Comparison of ENCODE assay signal across 17 cellular contexts in genomic region chr4:159278399-159278798, GRCh38.
DNase-seq lines count a peak whose midpoint lies in the region; ATAC-seq and TF ChIP-seq lines count a peak whose summit lies in the region.
"Had no signal": no experiment of that assay in that cellular context is flagged by ENCODE, and none has a peak within 500 bp of the region (broad histone marks: within the 10 kb centered on the region; RNA-seq: fewer than 3 reads in every experiment).

No MANE protein-coding gene starts in this region.

- H3K4me3 ChIP-seq in breast epithelium (no peak overlapping the region), cardiac muscle cell (no peak overlapping the region), smooth muscle cell (no peak overlapping the region), body of pancreas (no peak overlapping the region), aorta (ENCODE audit: low read length in 2 of 2) (no peak overlapping the region)
- H3K4me3 ChIP-seq: Peyer's patch had no signal

- no peaks in the 10 kb centered on the region for H3K9me3 Mint-ChIP-seq in MCF 10A (ENCODE audit: unreplicated experiment)
- H3K9me3 Mint-ChIP-seq: activated CD4-positive, alpha-beta T cell treated with anti-CD3 and anti-CD28 coated beads, Interleukin-2, amount 10 ng/mL, durations not matched to agents 24 days and 14 days; dendritic cell treated with granulocyte-macrophage colony-stimulating factor and Interleukin-4, amounts not matched to agents 40 ng/mL and 50 ng/mL, for 4 days had no signal

- BruUV-seq in MCF 10A (replicated peaks; lab: Mats Ljungman, UMichigan) = no TSS peak

- H3K4me1 ChIP-seq in breast epithelium (no peaks in the 10 kb centered on the region), cardiac muscle cell (ENCODE audit: low read depth) (peaks cover 24% of the 10 kb centered on the region), smooth muscle cell (ENCODE audit: low read depth) (peaks cover 17% of the 10 kb centered on the region), body of pancreas (peaks cover 31% of the 10 kb centered on the region), aorta (ENCODE audit: control insufficient read depth in 1 of 2, insufficient read depth in 2 of 2, low read length in 2 of 2) (no peaks in the 10 kb centered on the region)

- H3K27ac ChIP-seq in breast epithelium (no peak overlapping the region), cardiac muscle cell (peak overlapping the region; percentile 72), smooth muscle cell (ENCODE audit: low read depth) (peak overlapping the region; percentile 2), body of pancreas (no peak overlapping the region), aorta (ENCODE audit: low read depth in 1 of 2, low read length in 2 of 2) (no peak overlapping the region)
- H3K27ac ChIP-seq: Peyer's patch had no signal

- H3K9me3 ChIP-seq in breast epithelium (no peaks in the 10 kb centered on the region), cardiac muscle cell (ENCODE audit: low read depth) (no peaks in the 10 kb centered on the region), smooth muscle cell (replicated peaks; ENCODE audit: low read depth) (no peaks in the 10 kb centered on the region), body of pancreas (no peaks in the 10 kb centered on the region), aorta (ENCODE audit: control insufficient read depth, low read length) (no peaks in the 10 kb centered on the region)
- H3K9me3 ChIP-seq: Peyer's patch had no signal

- DNase-seq in MCF 10A (ENCODE audit: unreplicated experiment) = peak; percentile 26
- DNase-seq in breast epithelium (ENCODE audit: low spot score in 2 of 2) = no peak
- DNase-seq in NOMO-1 (lab: John Stamatoyannopoulos, UW; ENCODE audit: unreplicated experiment in 2 of 2) = peak; percentile 71 to 92
- DNase-seq in cardiac muscle cell (ENCODE audit: low read depth in 1 of 2, low spot score in 1 of 2) = peak in 1 of 2 donors; percentile 56
- no peak for DNase-seq in smooth muscle cell (lab: John Stamatoyannopoulos, UW; ENCODE audit: unreplicated experiment)
- no peak for DNase-seq in body of pancreas
- no peak for DNase-seq in aorta
- DNase-seq: 8988T; activated CD4-positive, alpha-beta T cell treated with anti-CD3 and anti-CD28 coated beads, Interleukin-2, amount 10 ng/mL, durations not matched to agents 24 days and 14 days; amniotic stem cell; COR-L47; NCI-H1105; Peyer's patch; stimulated activated CD4-positive, alpha-beta T cell treated with anti-CD3 and anti-CD28 coated beads, Interleukin-12 subunit alpha, Interleukin-12 subunit beta, amount 100 ng/mL, for 4 hours; T-helper 2 cell had no signal

- no peaks in the 10 kb centered on the region for H3F3A ChIP-seq in smooth muscle cell (ENCODE audit: low read depth)

- H3K27me3 ChIP-seq in breast epithelium (no peaks in the 10 kb centered on the region), cardiac muscle cell (no peaks in the 10 kb centered on the region), smooth muscle cell (ENCODE audit: low read depth) (no peaks in the 10 kb centered on the region), body of pancreas (no peaks in the 10 kb centered on the region), aorta (ENCODE audit: control insufficient read depth in 1 of 2, insufficient read depth in 2 of 2, low read length in 1 of 2) (no peaks in the 10 kb centered on the region)
- H3K27me3 ChIP-seq: Peyer's patch had no signal

- no peak overlapping the region for H3K9ac ChIP-seq in smooth muscle cell (ENCODE audit: low read depth)

- no peak overlapping the region for H3K4me2 ChIP-seq in smooth muscle cell

- TF ChIP-seq POLR2A in breast epithelium (IDR thresholded peaks at IDR 0.05) (no peak), body of pancreas (IDR thresholded peaks at IDR 0.05) (no peak)

- intact Hi-C loops in MCF 10A (cut with micrococcal nuclease) (no loop called here), breast epithelium (cut with DNase I; ENCODE audit: low total_unique reads) (no loop called here), body of pancreas (cut with DNase I) (no loop called here), aorta (cut with DNase I) (no loop called here)

- H4K20me1 ChIP-seq in smooth muscle cell (ENCODE audit: low read depth) = no peaks in the 10 kb centered on the region

- no peak overlapping the region for H2AFZ ChIP-seq in smooth muscle cell (ENCODE audit: low read depth)

- no peaks in the 10 kb centered on the region for H3K27me3 Mint-ChIP-seq in MCF 10A (ENCODE audit: insufficient read depth, unreplicated experiment)
- H3K27me3 Mint-ChIP-seq: activated CD4-positive, alpha-beta T cell treated with anti-CD3 and anti-CD28 coated beads, Interleukin-2, amount 10 ng/mL, durations not matched to agents 24 days and 14 days; dendritic cell treated with granulocyte-macrophage colony-stimulating factor and Interleukin-4, amounts not matched to agents 40 ng/mL and 50 ng/mL, for 4 days had no signal

- H3K4me1 Mint-ChIP-seq in MCF 10A (ENCODE audit: insufficient read depth, unreplicated experiment) = peaks cover 8% of the 10 kb centered on the region
- H3K4me1 Mint-ChIP-seq: activated CD4-positive, alpha-beta T cell treated with anti-CD3 and anti-CD28 coated beads, Interleukin-2, amount 10 ng/mL, durations not matched to agents 24 days and 14 days had no signal

- ATAC-seq in body of pancreas (no peak), aorta (ENCODE audit: low FRiP score) (no peak), GM18498 (IDR thresholded peaks at IDR 0.05; ENCODE audit: unreplicated experiment) (no peak)

- no peak overlapping the region for H3K27ac Mint-ChIP-seq in MCF 10A (ENCODE audit: low read depth, unreplicated experiment)
- H3K27ac Mint-ChIP-seq: activated CD4-positive, alpha-beta T cell treated with anti-CD3 and anti-CD28 coated beads, Interleukin-2, amount 10 ng/mL, durations not matched to agents 24 days and 14 days; dendritic cell treated with granulocyte-macrophage colony-stimulating factor and Interleukin-4, amounts not matched to agents 40 ng/mL and 50 ng/mL, for 4 days had no signal

- 65% methylated on average over 5 of the region's 5 CpGs for WGBS in smooth muscle cell (ENCODE audit: low lambda C conversion rate)
- 78 to 92% methylated on average over 5 of the region's 5 CpGs for WGBS in body of pancreas, 2 donors
- WGBS in aorta, 2 donors = 90 to 92% methylated on average over 5 of the region's 5 CpGs

- no peak overlapping the region for H3K4me3 Mint-ChIP-seq in MCF 10A (ENCODE audit: unreplicated experiment)
- H3K4me3 Mint-ChIP-seq: activated CD4-positive, alpha-beta T cell treated with anti-CD3 and anti-CD28 coated beads, Interleukin-2, amount 10 ng/mL, durations not matched to agents 24 days and 14 days; dendritic cell treated with granulocyte-macrophage colony-stimulating factor and Interleukin-4, amounts not matched to agents 40 ng/mL and 50 ng/mL, for 4 days had no signal

- no peaks in the 10 kb centered on the region for H3K36me3 Mint-ChIP-seq in MCF 10A (ENCODE audit: insufficient read depth, unreplicated experiment)

- CTCF ChIA-PET in MCF 10A (lab: Yijun Ruan, JAX) = interaction anchor here (0.6 kb wide), 1 partner anchor 9 kb away, joined by 4 read pairs; no protein-coding TSS in a partner anchor

- TF ChIP-seq CTCF in MCF 10A (IDR thresholded peaks at IDR 0.05; ENCODE audit: unreplicated experiment) = no peak
- TF ChIP-seq CTCF in breast epithelium (IDR thresholded peaks at IDR 0.05) = no peak
- no peak for TF ChIP-seq CTCF in cardiac muscle cell (IDR thresholded peaks at IDR 0.05; ENCODE audit: low read depth, low read length)
- no peak for TF ChIP-seq CTCF in smooth muscle cell (IDR thresholded peaks at IDR 0.05; ENCODE audit: borderline replicate concordance, insufficient read depth, poor library complexity, severe bottlenecking)
- no peak for TF ChIP-seq CTCF in body of pancreas (IDR thresholded peaks at IDR 0.05)

- H3K36me3 ChIP-seq in breast epithelium (no peaks in the 10 kb centered on the region), cardiac muscle cell (no peaks in the 10 kb centered on the region), smooth muscle cell (ENCODE audit: low read depth) (no peaks in the 10 kb centered on the region), body of pancreas (replicated peaks in 1 of 2; ENCODE audit: insufficient read depth in 1 of 2, low read depth in 2 of 2) (no peaks in the 10 kb centered on the region), aorta (ENCODE audit: control insufficient read depth in 1 of 2, insufficient read depth in 2 of 2, low read length in 1 of 2) (no peaks in the 10 kb centered on the region)
- H3K36me3 ChIP-seq: Peyer's patch had no signal

- peaks cover 31% of the 10 kb centered on the region for H3K79me2 ChIP-seq in smooth muscle cell (ENCODE audit: low read depth)

- POLR2A ChIA-PET in MCF 10A (lab: Yijun Ruan, JAX) = interaction anchor here (1.2 kb wide), 1 partner anchor 8 kb away, joined by 3 read pairs; no protein-coding TSS in a partner anchor

Comparison
In these comparisons a context has a peak if more than half of its experiments do, and no peak if none do; other contexts are left out.
1. DNase-seq: peak in MCF 10A (single experiment) and NOMO-1 (2 of 2); none in breast epithelium (0 of 2), smooth muscle cell (single experiment), body of pancreas (0 of 4) and aorta (0 of 2).
2. H3K27ac ChIP-seq: peak in cardiac muscle cell (single experiment) and smooth muscle cell (single experiment); none in breast epithelium (0 of 2), body of pancreas (0 of 4) and aorta (0 of 2).